15 cellular contexts compared by ENCODE assay signal in the genomic region with DNA sequence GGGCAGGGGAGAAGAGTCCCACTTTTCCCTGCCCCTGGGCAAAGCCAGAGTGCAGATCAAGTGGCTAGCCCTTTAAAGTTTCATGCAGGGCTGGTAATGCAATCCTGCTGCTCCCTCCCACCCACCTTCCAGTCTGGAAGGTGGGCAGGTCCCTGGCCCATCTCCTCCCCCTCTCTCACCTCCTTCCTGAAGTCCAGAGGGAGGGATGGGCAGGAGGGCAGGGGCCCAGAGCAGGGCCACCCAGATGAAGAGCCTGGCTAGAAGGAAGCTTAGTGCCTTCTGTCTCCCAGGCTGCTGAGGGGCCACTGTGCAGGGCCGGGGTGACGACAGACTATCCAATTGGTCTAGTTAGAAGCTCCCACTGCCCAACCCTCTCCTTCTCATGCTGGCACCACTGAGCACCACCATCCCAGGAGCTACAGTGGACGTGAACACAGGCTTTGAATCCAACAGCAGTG. TPM values are rescaled to one million over a fixed set of nuclear protein-coding genes. Genes with fewer than 3 reads are reported as not detected.
DNase-seq lines count a peak whose midpoint lies in the region; FAIRE-seq and TF ChIP-seq lines count a peak whose summit lies in the region.
"Had no signal": no experiment of that assay in that cellular context is flagged by ENCODE, and none has a peak within 500 bp of the region (broad histone marks: within the 10 kb centered on the region; RNA-seq: fewer than 3 reads in every experiment).

No MANE protein-coding gene starts in this region.

- no peaks in the 10 kb centered on the region for H3K9me3 Mint-ChIP-seq in progenitor cell of endocrine pancreas (ENCODE audit: low read depth)
- H3K9me3 Mint-ChIP-seq: T-cell had no signal

- peaks cover 10 to 66% of the 10 kb centered on the region in 2 experiments; a peak in 3 of 4 replicates for H3K79me2 ChIP-seq in H1 (ENCODE audit: control insufficient read depth in 1 of 2, insufficient read depth in 2 of 2, low read length in 2 of 2)

- no peaks in the 10 kb centered on the region for H3K27me3 Mint-ChIP-seq in progenitor cell of endocrine pancreas
- H3K27me3 Mint-ChIP-seq: activated CD4-positive, alpha-beta T cell treated with anti-CD3 and anti-CD28 coated beads for 36 hours had no signal

- no peak overlapping the region for H2BK120ac ChIP-seq in H1 (replicated peaks; ENCODE audit: low read depth, low read length)

- POLR2A ChIA-PET in HEK293 (lab: Yijun Ruan, JAX), result no interaction called here
- POLR2A ChIA-PET in H1 (lab: Charles Lee; ENCODE audit: partially characterized antibody), result interaction anchor here (0.7 to 2.6 kb wide), 4 partner anchors 9 to 37 kb away, joined by 3 to 12 read pairs (median 7); a partner anchor contains a TSS

- H2BK15ac ChIP-seq in H1 (ENCODE audit: low read length), result 0 out of 2 replicates have a peak overlapping the region, but pooled peaks have one; percentile 99

- H2BK5ac ChIP-seq in H1 (ENCODE audit: low read depth, low read length), result 0 out of 2 replicates have a peak overlapping the region, but pooled peaks have one; percentile 15

- TF ChIP-seq EP300 in H1 (IDR thresholded peaks at IDR 0.05; ENCODE audit: borderline replicate concordance in 1 of 2, low read depth in 2 of 2, low read length in 2 of 2), result no peak

- 77% methylated on average over 3 of the region's 3 CpGs; no CpG with 5 or more reads in 1 of the 2 experiments for WGBS in H1 (ENCODE audit: extremely low coverage in 1 of 2, insufficient coverage in 1 of 2, insufficient read length in 1 of 2, insufficient replicate concordance in 2 of 2, low coverage in 1 of 2, low lambda C conversion rate in 2 of 2, missing lambda C conversion rate in 1 of 2), 2 experiments

- no peak for TF ChIP-seq POLR2A in H1 (IDR thresholded peaks at IDR 0.05; ENCODE audit: control extremely low read depth in 1 of 2, low read depth in 2 of 2, low read length in 2 of 2)

- H3K4me1 ChIP-seq in HEK293 (ENCODE audit: control insufficient read depth, insufficient read depth, low read length), result 0 out of 2 replicates have a peak, but pooled peaks cover 6% of the 10 kb centered on the region
- peaks cover 4 to 15% (median 13%) of the 10 kb centered on the region in 4 experiments for H3K4me1 ChIP-seq in H1 (replicated peaks in 1 of 4; ENCODE audit: control insufficient read depth in 3 of 4, insufficient read depth in 4 of 4, low read length in 3 of 4)

- H2AFZ ChIP-seq in H1 (ENCODE audit: low read length), result no peak overlapping the region

- H3K56ac ChIP-seq in H1 (replicated peaks; ENCODE audit: insufficient read length, low read depth, low read length), result no peak overlapping the region

- H3K23ac ChIP-seq in H1 (ENCODE audit: insufficient read length), result no peak overlapping the region

- H3K4me3 ChIP-seq in HEK293 (ENCODE audit: low read depth, low read length) (no peak overlapping the region), H1 (ENCODE audit: extremely low read depth in 1 of 4, insufficient read depth in 2 of 4, low read depth in 3 of 4, low read length in 4 of 4) (no peak overlapping the region)
- H3K4me3 ChIP-seq: upper lobe of right lung had no signal

- H4K8ac ChIP-seq in H1 (ENCODE audit: extremely low read depth, insufficient read depth, low read length), result no peak overlapping the region

- peaks cover 9 to 24% of the 10 kb centered on the region in 2 experiments for H4K20me1 ChIP-seq in H1 (replicated peaks in 1 of 2; ENCODE audit: control insufficient read depth in 1 of 2, insufficient read depth in 2 of 2, low read length in 2 of 2)

- no peak overlapping the region for H2AK5ac ChIP-seq in H1 (ENCODE audit: low read depth, low read length)

- H3K27ac ChIP-seq in 22Rv1 (peak overlapping the region; percentile 100), HEK293 (ENCODE audit: extremely low read depth, low read depth, low read length) (no peak overlapping the region), H1 (ENCODE audit: low read depth, low read length) (no peak overlapping the region)
- H3K27ac ChIP-seq: upper lobe of right lung had no signal

- peak overlapping the region; percentile 85 for H3K27ac Mint-ChIP-seq in progenitor cell of endocrine pancreas
- H3K27ac Mint-ChIP-seq: activated CD4-positive, alpha-beta T cell treated with anti-CD3 and anti-CD28 coated beads for 36 hours; T-cell had no signal

- peaks cover 31% of the 10 kb centered on the region for H3K4me1 Mint-ChIP-seq in progenitor cell of endocrine pancreas (ENCODE audit: low read depth)

- peak overlapping the region; percentile 78; the same call in 1 of the 2 replicates for H3K18ac ChIP-seq in H1 (ENCODE audit: extremely low read depth, low read length)

- H3K27me3 ChIP-seq in H1 (replicated peaks in 1 of 4; ENCODE audit: control insufficient read depth in 3 of 4, extremely low read depth in 1 of 4, insufficient read depth in 3 of 4, low read length in 3 of 4), result no peaks in the 10 kb centered on the region
- H3K27me3 ChIP-seq: upper lobe of right lung had no signal

- TF ChIP-seq RAD21 in H1 (IDR thresholded peaks at IDR 0.05 in 1 of 2, conservative IDR thresholded peaks at IDR 0.05 in 1 of 2; ENCODE audit: low read depth in 2 of 2, low read length in 2 of 2), result no peak

- H4K91ac ChIP-seq in H1 (replicated peaks; ENCODE audit: insufficient read length, low read length), result peak overlapping the region; percentile 30

- peaks cover 22% of the 10 kb centered on the region for H3K79me1 ChIP-seq in H1 (ENCODE audit: low read depth, low read length)

- H3K14ac ChIP-seq in H1 (ENCODE audit: insufficient read length), result no peak overlapping the region

- CTCF ChIA-PET in HEK293 (lab: Yijun Ruan, JAX), result interaction anchor here (0.7 to 1.0 kb wide), 3 partner anchors 14 to 252 kb away, joined by 3 to 5 read pairs (median 3); no protein-coding TSS in a partner anchor
- CTCF ChIA-PET in H1 (lab: Charles Lee; ENCODE audit: partially characterized antibody), result interaction anchor here (0.5 to 2.6 kb wide), 12 partner anchors 9 to 298 kb away, joined by 3 to 17 read pairs (median 4); no protein-coding TSS in a partner anchor

- no peak overlapping the region for H3K9ac ChIP-seq in H1 (replicated peaks in 1 of 4; ENCODE audit: extremely low read depth in 1 of 4, low read depth in 3 of 4, low read length in 3 of 4)

- no peak overlapping the region for H2BK20ac ChIP-seq in H1 (ENCODE audit: low read length)

- H4K5ac ChIP-seq in H1 (ENCODE audit: insufficient read length, low read depth, low read length), result no peak overlapping the region

- H3K36me3 Mint-ChIP-seq in progenitor cell of endocrine pancreas (ENCODE audit: insufficient read depth), result peaks cover 11% of the 10 kb centered on the region
- H3K36me3 Mint-ChIP-seq: T-cell had no signal

- peak overlapping the region; percentile 2 to 13; a peak in 1 of 4 replicates for H3K4me2 ChIP-seq in H1 (ENCODE audit: insufficient read depth in 1 of 2, low read depth in 2 of 2, low read length in 2 of 2)

- peaks cover 0 to 16% of the 10 kb centered on the region in 2 experiments; a peak in 1 of 3 replicates for H3K36me3 ChIP-seq in HEK293 (ENCODE audit: control insufficient read depth in 2 of 2, insufficient read depth in 1 of 2, low read length in 2 of 2)
- H3K36me3 ChIP-seq in H1 (ENCODE audit: control insufficient read depth in 2 of 4, insufficient read depth in 4 of 4, low read length in 3 of 4), result peaks cover 0 to 8% (median 3%) of the 10 kb centered on the region in 4 experiments; a peak in 3 of 8 replicates

- no peaks in the 10 kb centered on the region for H3K23me2 ChIP-seq in H1 (ENCODE audit: low read depth, low read length)

- H3K4me3 Mint-ChIP-seq in progenitor cell of endocrine pancreas (ENCODE audit: low read depth), result no peak overlapping the region
- H3K4me3 Mint-ChIP-seq: activated CD4-positive, alpha-beta T cell treated with anti-CD3 and anti-CD28 coated beads for 36 hours; T-cell had no signal

- H3K9me3 ChIP-seq in HEK293 (ENCODE audit: control insufficient read depth, insufficient read depth, low read depth, low read length), result no peaks in the 10 kb centered on the region
- H3K9me3 ChIP-seq in H1 (ENCODE audit: insufficient read depth in 2 of 2, low read depth in 1 of 2, low read length in 1 of 2), result peaks cover 8 to 10% of the 10 kb centered on the region in 2 experiments; a peak in 3 of 4 replicates
- H3K9me3 ChIP-seq: upper lobe of right lung had no signal

- DNase-seq in H1 (ENCODE audit: low read depth in 1 of 2, low spot score in 2 of 2) (peak in 1 of 2 experiments; percentile 41), progenitor cell of endocrine pancreas (ENCODE audit: low spot score, unreplicated experiment) (no peak), NK-92 (lab: John Stamatoyannopoulos, UW; ENCODE audit: unreplicated experiment) (no peak), NCI-H2171 (lab: John Stamatoyannopoulos, UW) (no peak), HUDEP-2 (lab: John Stamatoyannopoulos, UW; ENCODE audit: unreplicated experiment in 76 of 76) (no peak), germinal center (ENCODE audit: low spot score) (no peak)
- DNase-seq: activated CD4-positive, alpha-beta T cell treated with anti-CD3 and anti-CD28 coated beads for 36 hours; DMS153; foreskin melanocyte; left ventricle myocardium superior; stimulated activated CD4-positive, alpha-beta T cell treated with anti-CD3 and anti-CD28 coated beads, Interleukin-12 subunit alpha, Interleukin-12 subunit beta, amount 100 ng/mL, for 4 hours; T-cell; upper lobe of right lung had no signal

- no peak overlapping the region for H3K4ac ChIP-seq in H1 (replicated peaks; ENCODE audit: insufficient read length, low read depth, low read length)

- H2BK12ac ChIP-seq in H1 (ENCODE audit: low read depth, low read length), result peak overlapping the region; percentile 19; the same call in 1 of the 2 replicates

- TF ChIP-seq CTCF in 22Rv1 (IDR thresholded peaks at IDR 0.05) (no peak), HEK293 (tag by site-specific recombination; IDR thresholded peaks at IDR 0.05) (no peak), H1 (IDR thresholded peaks at IDR 0.05; ENCODE audit: control extremely low read depth in 1 of 3, insufficient read depth in 1 of 3, low read depth in 1 of 3, low read length in 3 of 3) (no peak), progenitor cell of endocrine pancreas (IDR thresholded peaks at IDR 0.05; ENCODE audit: unreplicated experiment) (no peak)

- no peak for FAIRE-seq in H1 (lab: Jason Lieb, UNC)

TF ChIP-seq in HEK293, 187 proteins besides CTCF, POLR2A, EP300 and RAD21 (continues in another document):
- peak; percentile 48; the same call in 1 of the 2 replicates for TF ChIP-seq EGR2 (tag by site-specific recombination; IDR thresholded peaks at IDR 0.05; ENCODE audit: low read depth)

TF ChIP-seq in H1, 55 proteins besides CTCF, POLR2A, EP300 and RAD21 (continues in another document):
- TF ChIP-seq BCL11A (IDR thresholded peaks at IDR 0.05; ENCODE audit: low read depth in 2 of 2, low read length in 2 of 2), result no peak

RNA-seq across cellular contexts. Expression of a gene that starts 10.7 kb away (rescaled TPM):
- total RNA-seq in H1 (2021; fragmentation: NEBNext Ultra II Directional; extraction: Animal tissue kit (Norgen Biotek cat#: 25700)), result 22.8 TPM in 2 replicates
- polyA plus RNA-seq in H1 (2011; rRNA removed), result 28.4 and 40.7 TPM in 2 replicates
- 18.1 TPM for polyA plus RNA-seq in H1 (2011; cell fraction: cytosol; rRNA removed)
- 34.2 TPM for polyA plus RNA-seq in H1 (2011; cell fraction: nucleus; rRNA removed)
- polyA plus RNA-seq in H1 (2012, experiment 1 of 2), result 15.8 to 27.1 TPM (median 20.7 TPM) in 4 replicates
- 22.0 TPM for polyA plus RNA-seq in H1 (2012, experiment 2 of 2)
- 21.4 TPM for polyA plus RNA-seq in H1 (2013, experiment 1 of 2)
- polyA plus RNA-seq in H1 (2013, experiment 2 of 2), result 23.8 TPM
- polyA minus RNA-seq in H1 (2011; rRNA and poly(A)+ RNA removed), result 21.7 and 33.3 TPM in 2 replicates
- polyA minus RNA-seq in H1 (2011; cell fraction: cytosol; rRNA and poly(A)+ RNA removed), result 17.2 TPM
- 27.5 TPM for polyA minus RNA-seq in H1 (2011; cell fraction: nucleus; rRNA and poly(A)+ RNA removed)
- 27.1 and 29.8 TPM in 2 replicates for total RNA-seq in progenitor cell of endocrine pancreas
